20 cellular contexts compared by ENCODE assay signal in the genomic region with DNA sequence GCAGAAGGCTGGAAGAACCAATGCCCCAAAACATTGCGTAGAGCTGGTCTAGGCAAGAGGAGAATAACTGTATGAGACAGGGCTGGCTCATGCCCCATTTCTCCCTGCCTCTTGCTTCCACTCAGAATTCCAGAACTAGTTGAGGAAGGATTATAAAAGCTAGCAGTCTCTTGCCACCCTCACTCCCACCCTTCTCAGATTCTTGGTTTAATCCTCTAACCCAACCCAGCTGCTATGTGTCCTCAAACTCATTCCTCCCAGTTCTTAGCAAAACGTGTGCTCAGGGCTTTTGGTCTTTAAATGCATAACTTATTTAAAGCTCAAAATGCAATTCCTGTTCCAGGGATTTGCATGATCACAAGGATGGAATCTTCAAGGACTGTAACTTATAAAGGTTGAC.
"Had no signal": no experiment of that assay in that cellular context is flagged by ENCODE, and none has a peak within 500 bp of the region (broad histone marks: within the 10 kb centered on the region; RNA-seq: fewer than 3 reads in every experiment).

No MANE protein-coding gene starts in this region.

- H3K4me3 ChIP-seq: esophagus squamous epithelium, hepatocyte, left ventricle myocardium inferior, lung, right atrium auricular region, sigmoid colon, tibial nerve, upper lobe of right lung had no signal

- H3K27me3 ChIP-seq: esophagus squamous epithelium, foreskin keratinocyte, hepatocyte, right atrium auricular region, sigmoid colon, tibial nerve, upper lobe of right lung had no signal

- H3K36me3 ChIP-seq: esophagus squamous epithelium, left ventricle myocardium inferior, right atrium auricular region, sigmoid colon, tibial nerve, upper lobe of right lung had no signal

- H3K79me2 ChIP-seq: hepatocyte had no signal

- H3K4me2 ChIP-seq: hepatocyte had no signal

- DNase-seq: cerebellar nuclear complex; dermis blood vessel endothelial cell; esophagus squamous epithelium; foreskin keratinocyte; head of caudate nucleus; kidney; left cardiac atrium; left ventricle myocardium inferior; mesendoderm; naive thymus-derived CD8-positive, alpha-beta T cell; posterior cingulate gyrus; sigmoid colon; small intestine; stimulated activated CD4-positive, alpha-beta T cell treated with anti-CD3 and anti-CD28 coated beads, Interleukin-12 subunit alpha, Interleukin-12 subunit beta, amount 100 ng/mL, for 4 hours; stimulated activated naive CD4-positive, alpha-beta T cell; upper lobe of right lung had no signal

- H3K9me3 ChIP-seq: sigmoid colon, upper lobe of right lung had no signal

- H3K27ac ChIP-seq: foreskin keratinocyte, hepatocyte, upper lobe of right lung had no signal

- H3K4me1 ChIP-seq: sigmoid colon had no signal

- H2AFZ ChIP-seq: hepatocyte had no signal

- ATAC-seq: foreskin keratinocyte; naive thymus-derived CD8-positive, alpha-beta T cell; upper lobe of right lung had no signal
